Comparison of ENCODE assay signal across 17 cellular contexts in genomic region chr16:14198603-14199002, GRCh38.
A peak's percentile ranks its signal among the peaks of the same experiment; 100 is the strongest.
DNase-seq lines count a peak whose midpoint lies in the region; ATAC-seq, FAIRE-seq and TF ChIP-seq lines count a peak whose summit lies in the region.
"Had no signal": no experiment of that assay in that cellular context is flagged by ENCODE, and none has a peak within 500 bp of the region (broad histone marks: within the 10 kb centered on the region; RNA-seq: fewer than 3 reads in every experiment).

No MANE protein-coding gene starts in this region.

- H2AFZ ChIP-seq in astrocyte (ENCODE audit: low read depth, low read length), result no peak overlapping the region
- H2AFZ ChIP-seq: GM23248 had no signal

- no peaks in the 10 kb centered on the region for H3K79me2 ChIP-seq in astrocyte (ENCODE audit: insufficient read depth, low read length)

- H3K9me3 Mint-ChIP-seq in astrocyte (ENCODE audit: unreplicated experiment), result no peaks in the 10 kb centered on the region
- H3K9me3 Mint-ChIP-seq: CD8-positive, alpha-beta memory T cell; IgD-negative memory B cell had no signal

- H3K27ac ChIP-seq in astrocyte (ENCODE audit: low read depth, low read length), result no peak overlapping the region
- H3K27ac ChIP-seq: BLaER1 treated with 17β-estradiol and CSF1 and Interleukin-3, amounts not matched to agents 10 nM and 100 nM; GM23248 had no signal

- H3K9ac ChIP-seq in astrocyte (ENCODE audit: low read length), result no peak overlapping the region
- H3K9ac ChIP-seq: BLaER1 treated with 17β-estradiol and CSF1 and Interleukin-3, amounts not matched to agents 10 nM and 100 nM; GM23248 had no signal

- no peak for FAIRE-seq in astrocyte (lab: Jason Lieb, UNC)
- FAIRE-seq: GM12892 had no signal

- no peak for TF ChIP-seq CTCF in GM13976 (IDR thresholded peaks at IDR 0.05; ENCODE audit: borderline replicate concordance, control extremely low read depth, extremely low read depth, insufficient read depth, missing control alignments)
- TF ChIP-seq CTCF in astrocyte (IDR thresholded peaks at IDR 0.05; ENCODE audit: insufficient read depth, low read depth, low read length), result no peak

- H3K27ac Mint-ChIP-seq in astrocyte (ENCODE audit: unreplicated experiment), result peak overlapping the region; percentile 7
- H3K27ac Mint-ChIP-seq: IgD-negative memory B cell had no signal

- in situ Hi-C loops in GM13976 (cut with MboI; ENCODE audit: low sequenced_read_pairs, unreplicated experiment), result no loop called here

- no peak overlapping the region for H3K4me3 Mint-ChIP-seq in astrocyte (ENCODE audit: unreplicated experiment)
- H3K4me3 Mint-ChIP-seq: CD8-positive, alpha-beta memory T cell; IgD-negative memory B cell had no signal

- H3K36me3 Mint-ChIP-seq in astrocyte (ENCODE audit: low read depth, unreplicated experiment), result no peaks in the 10 kb centered on the region

- H4K20me1 ChIP-seq in astrocyte (ENCODE audit: insufficient read depth, low read length), result no peaks in the 10 kb centered on the region
- H4K20me1 ChIP-seq: BLaER1 treated with 17β-estradiol and CSF1 and Interleukin-3, amounts not matched to agents 10 nM and 100 nM had no signal

- no peaks in the 10 kb centered on the region for H3K27me3 ChIP-seq in astrocyte (ENCODE audit: insufficient read depth, low read length)
- H3K27me3 ChIP-seq: BLaER1 treated with 17β-estradiol and CSF1 and Interleukin-3, amounts not matched to agents 10 nM and 100 nM had no signal

- no peak overlapping the region for H3K4me3 ChIP-seq in astrocyte (ENCODE audit: insufficient read depth, low read depth, low read length)
- H3K4me3 ChIP-seq: BLaER1 treated with 17β-estradiol and CSF1 and Interleukin-3, amounts not matched to agents 10 nM and 100 nM; GM23248 had no signal

- no peaks in the 10 kb centered on the region for H3K27me3 Mint-ChIP-seq in astrocyte (ENCODE audit: low read depth, unreplicated experiment)
- H3K27me3 Mint-ChIP-seq: CD8-positive, alpha-beta memory T cell; IgD-negative memory B cell had no signal

- H3K4me1 ChIP-seq in astrocyte (ENCODE audit: insufficient read depth, low read length), result peaks cover 12% of the 10 kb centered on the region

- no peak overlapping the region for H3K4me2 ChIP-seq in astrocyte (ENCODE audit: low read length)

- no peak for ATAC-seq in GM21390 (IDR thresholded peaks at IDR 0.05; ENCODE audit: unreplicated experiment)

- H3K4me1 Mint-ChIP-seq in astrocyte (ENCODE audit: low read depth, unreplicated experiment), result peaks cover 17% of the 10 kb centered on the region

- peak; percentile 1 for DNase-seq in SKM-1 treated with dmso at 0.1 percent for 144 hours (lab: John Stamatoyannopoulos, UW; ENCODE audit: unreplicated experiment)
- DNase-seq in SKM-1 (lab: John Stamatoyannopoulos, UW; ENCODE audit: unreplicated experiment), result no peak
- DNase-seq in GM13976 (ENCODE audit: low spot score), result peak; percentile 22
- no peak for DNase-seq in astrocyte (ENCODE audit: low read depth)
- DNase-seq in HPDE6-E6E7 (ENCODE audit: extremely low spot score), result no peak
- DNase-seq in NCI-H146 (lab: John Stamatoyannopoulos, UW), result no peak
- no peak for DNase-seq in NCI-H1417 treated with DMSO at 0.1 percent for 48 hours (lab: John Stamatoyannopoulos, UW)
- DNase-seq: 8988T; AML-193; CD8-positive, alpha-beta memory T cell; GF-D8; GM23248; H7 had no signal

- no peaks in the 10 kb centered on the region for H3K36me3 ChIP-seq in astrocyte (ENCODE audit: insufficient read depth, low read length)

- H3K9me3 ChIP-seq in astrocyte (ENCODE audit: insufficient read depth, low read depth, low read length), result no peaks in the 10 kb centered on the region

Comparison
In these comparisons a context has a peak if more than half of its experiments do, and no peak if none do; other contexts are left out.
1. DNase-seq: peak in SKM-1 treated with dmso at 0.1 percent for 144 hours (single experiment) and GM13976 (single experiment); none in SKM-1 (single experiment), astrocyte (single experiment), HPDE6-E6E7 (single experiment), NCI-H146 (single experiment) and NCI-H1417 treated with DMSO at 0.1 percent for 48 hours (single experiment).